9 cellular contexts compared by ENCODE assay signal in the genomic region with DNA sequence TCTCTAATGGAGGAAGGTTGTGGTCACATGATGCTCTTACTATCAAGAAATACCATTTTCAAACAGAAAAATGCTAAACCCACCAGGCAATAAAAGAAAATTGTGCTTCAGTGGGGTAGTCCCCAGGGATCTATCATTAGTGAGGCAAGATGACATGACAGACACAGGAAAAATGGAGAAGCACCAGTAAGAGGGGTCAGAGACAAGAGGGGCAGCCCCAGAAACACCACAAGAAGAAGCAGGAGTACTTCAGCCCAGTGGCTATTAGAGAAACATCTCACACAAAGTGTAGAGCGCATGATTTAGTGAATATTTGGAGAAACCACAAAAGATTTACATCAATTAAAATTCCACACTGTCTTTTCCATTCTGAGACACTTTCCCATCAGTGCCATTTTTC. TPM values are rescaled to one million over a fixed set of nuclear protein-coding genes. Genes with fewer than 3 reads are reported as not detected.
"Had no signal": no experiment of that assay in that cellular context is flagged by ENCODE, and none has a peak within 500 bp of the region (broad histone marks: within the 10 kb centered on the region; RNA-seq: fewer than 3 reads in every experiment).

No MANE protein-coding gene starts in this region.

- DNase-seq: GDM1, GF-D8 had no signal

- ATAC-seq: GM12878 had no signal

- H3K4me3 ChIP-seq: GM12878 had no signal

- FAIRE-seq: G401.6, GM12878, GM12891, GM12892, GM18507, GM19239 had no signal

RNA-seq across cellular contexts. Expression of gene TMEM200A, which starts 10.2 kb away (rescaled TPM):
- total RNA-seq: G401 had no signal
